Comparison of ENCODE assay signal across 20 cellular contexts in genomic region chr1:54850082-54850730, GRCh38. TPM values are rescaled to one million over a fixed set of nuclear protein-coding genes. Genes with fewer than 3 reads are reported as not detected.
DNase-seq lines count a peak whose midpoint lies in the region; ATAC-seq, FAIRE-seq and TF ChIP-seq lines count a peak whose summit lies in the region.
"Had no signal": no experiment of that assay in that cellular context is flagged by ENCODE, and none has a peak within 500 bp of the region (broad histone marks: within the 10 kb centered on the region; RNA-seq: fewer than 3 reads in every experiment).

No MANE protein-coding gene starts in this region.

- H3K4me3 ChIP-seq in HCT116 (replicated peaks in 1 of 2; ENCODE audit: low read depth in 1 of 2, low read length in 2 of 2) (no peak overlapping the region), K562 (no peak overlapping the region), lower leg skin (ENCODE audit: low read depth, poor library complexity, severe bottlenecking) (no peak overlapping the region)

- 85% methylated on average over 5 of the region's 5 CpGs for WGBS in K562 (ENCODE audit: insufficient coverage, low coverage, missing lambda C conversion rate)
- WGBS in lower leg skin, 2 donors: 28 to 31% methylated on average over 5 of the region's 5 CpGs

- H3K79me2 ChIP-seq in HCT116 (ENCODE audit: insufficient read depth, low read length): no peaks in the 10 kb centered on the region
- H3K79me2 ChIP-seq in K562 (ENCODE audit: control insufficient read depth, insufficient read depth, low read length): no peaks in the 10 kb centered on the region

- H3K9me3 ChIP-seq in HCT116 (ENCODE audit: control insufficient read depth in 1 of 2, insufficient read depth in 1 of 2, low read depth in 1 of 2, low read length in 2 of 2): no peaks in the 10 kb centered on the region
- H3K9me3 ChIP-seq in K562 (replicated peaks; ENCODE audit: control insufficient read depth, insufficient read depth, low read depth, low read length): no peaks in the 10 kb centered on the region
- H3K9me3 ChIP-seq: Caco-2 had no signal

- DNase-seq in A172 (ENCODE audit: low spot score): peak; percentile 36
- DNase-seq in HCT116 (ENCODE audit: low read depth, low spot score): no peak
- no peak for DNase-seq in K562 (ENCODE audit: extremely low read depth in 1 of 4, low spot score in 3 of 4)
- peak; percentile 30 to 86 for DNase-seq in lower leg skin (ENCODE audit: low spot score in 2 of 2)
- no peak for DNase-seq in mucosa of gallbladder (ENCODE audit: low spot score)
- no peak for DNase-seq in GM10248 (ENCODE audit: extremely low spot score)
- no peak for DNase-seq in HK-2 (ENCODE audit: unreplicated experiment)
- no peak for DNase-seq in SIG-M5 (lab: John Stamatoyannopoulos, UW)
- DNase-seq: activated CD4-positive, CD25-positive, alpha-beta regulatory T cell treated with anti-CD3 and anti-CD28 coated beads, Interleukin-2, amount 50 U/mL, for 72 hours; activated naive CD8-positive, alpha-beta T cell treated with anti-CD3 and anti-CD28 coated beads for 36 hours; Caco-2; glutamatergic neuron; NCI-H1694; NCI-H510A treated with DMSO at 0.1 percent for 48 hours; stimulated activated CD4-positive, alpha-beta T cell treated with anti-CD3 and anti-CD28 coated beads, Interleukin-4, amount 100 ng/mL, for 24 hours had no signal

- no peaks in the 10 kb centered on the region for H3K4me1 ChIP-seq in HCT116 (ENCODE audit: control insufficient read depth in 1 of 2, insufficient read depth in 2 of 2, low read length in 2 of 2)
- H3K4me1 ChIP-seq in K562 (replicated peaks in 1 of 2; ENCODE audit: control insufficient read depth in 2 of 2, insufficient read depth in 2 of 2, low read length in 2 of 2): no peaks in the 10 kb centered on the region
- H3K4me1 ChIP-seq: Caco-2 had no signal

- H3K4me2 ChIP-seq in HCT116 (ENCODE audit: low read length) (no peak overlapping the region), K562 (ENCODE audit: insufficient read depth, low read length) (no peak overlapping the region)
- H3K4me2 ChIP-seq: KMS-11 had no signal

- H2AFZ ChIP-seq in HCT116 (ENCODE audit: low read depth, low read length, poor library complexity, severe bottlenecking): no peak overlapping the region
- H2AFZ ChIP-seq in K562 (ENCODE audit: low read depth, low read length): no peak overlapping the region

- TF ChIP-seq CTCF in HCT116 (IDR thresholded peaks at IDR 0.05 in 2 of 3, conservative IDR thresholded peaks at IDR 0.05 in 1 of 3; ENCODE audit: borderline replicate concordance in 1 of 3, insufficient read depth in 1 of 3, low read depth in 2 of 3, low read length in 2 of 3) (no peak), K562 (IDR thresholded peaks at IDR 0.05 in 2 of 3, conservative IDR thresholded peaks at IDR 0.05 in 1 of 3; ENCODE audit: insufficient read depth in 2 of 3, low read depth in 1 of 3, low read length in 3 of 3) (no peak), lower leg skin (IDR thresholded peaks at IDR 0.05) (no peak), GM10248 (IDR thresholded peaks at IDR 0.05; ENCODE audit: control extremely low read depth, extremely low read depth, low read depth, missing control alignments) (no peak)

- no peak for TF ChIP-seq EP300 in K562 (IDR thresholded peaks at IDR 0.05; ENCODE audit: low read length)

- H3K9me1 ChIP-seq in K562 (ENCODE audit: control insufficient read depth, insufficient read depth, low read length): peaks cover 3% of the 10 kb centered on the region

- H4K20me1 ChIP-seq in HCT116 (ENCODE audit: insufficient read depth) (no peaks in the 10 kb centered on the region), K562 (replicated peaks; ENCODE audit: control insufficient read depth, insufficient read depth, low read length) (peaks cover 16% of the 10 kb centered on the region; the same call in 1 of the 2 replicates)

- TF ChIP-seq POLR2A in HCT116 (IDR thresholded peaks at IDR 0.05; ENCODE audit: borderline replicate concordance, extremely low read depth, insufficient read depth, insufficient read length): no peak
- TF ChIP-seq POLR2A in K562 (conservative IDR thresholded peaks at IDR 0.05): no peak
- no peak for TF ChIP-seq POLR2A in lower leg skin (IDR thresholded peaks at IDR 0.05)

- no peak for ATAC-seq in HCT116
- ATAC-seq in K562: no peak

- POLR2A ChIA-PET in HCT116 (lab: Charles Lee): no interaction called here
- POLR2A ChIA-PET in K562 (lab: Yijun Ruan, JAX): interaction anchor here (0.7 to 0.8 kb wide), 2 partner anchors 60 to 650 kb away, joined by 4 read pairs; partner anchors contain the start of gene MRPL37
- POLR2A ChIA-PET in GM10248 (lab: Yijun Ruan, JAX): no interaction called here

- H3K27ac ChIP-seq in HCT116 (ENCODE audit: low read depth, low read length) (no peak overlapping the region), K562 (ENCODE audit: extremely low read depth, low read depth, low read length) (no peak overlapping the region)
- H3K27ac ChIP-seq: KMS-11 had no signal

- H3K36me3 ChIP-seq in HCT116 (ENCODE audit: control insufficient read depth in 1 of 2, insufficient read depth in 2 of 2, low read length in 2 of 2) (peaks cover 28 to 48% of the 10 kb centered on the region in 2 experiments), K562 (ENCODE audit: control insufficient read depth, insufficient read depth, low read length) (peaks cover 72% of the 10 kb centered on the region; the same call in 2 of the 3 replicates)

- CTCF ChIA-PET in HCT116 (lab: Charles Lee) (no interaction called here), K562 (lab: Yijun Ruan, JAX; ENCODE audit: low intra/inter-chr PET ratio) (interaction anchor here (0.6 kb wide), 1 partner anchor 147 kb away, joined by 6 read pairs; no protein-coding TSS in a partner anchor), GM10248 (lab: Yijun Ruan, JAX) (no interaction called here)

- TSS peak; percentile 23 for BruUV-seq in HCT116 (replicated peaks; lab: Mats Ljungman, UMichigan)
- no TSS peak for BruUV-seq in K562 (replicated peaks; lab: Mats Ljungman, UMichigan)

- H3K9ac ChIP-seq in HCT116 (ENCODE audit: low read length): no peak overlapping the region
- H3K9ac ChIP-seq in K562 (ENCODE audit: insufficient read depth in 1 of 2, low read depth in 2 of 2, low read length in 2 of 2): no peak overlapping the region
- H3K9ac ChIP-seq: KMS-11 had no signal

- intact Hi-C loops in HCT116 (cut with micrococcal nuclease): no loop called here
- intact Hi-C loops in K562 (cut with micrococcal nuclease): no loop called here
- intact Hi-C loops in lower leg skin (cut with DNase I; ENCODE audit: low total_unique reads): no loop called here

- RAD21 ChIA-PET in HCT116 (lab: Charles Lee; ENCODE audit: low non-redundant PET in 1 of 2, low total read pairs in 2 of 2, uncharacterized antibody in 2 of 2, unreplicated experiment in 2 of 2): no interaction called here

- in situ Hi-C loops in K562 (cut with MboI): no loop called here

- no peaks in the 10 kb centered on the region for H3K9me2 ChIP-seq in HCT116 (ENCODE audit: insufficient read depth)

- no peak for FAIRE-seq in K562 (lab: Jason Lieb, UNC)
- FAIRE-seq: endometrium, H1, islet of Langerhans had no signal

- H3K27me3 ChIP-seq in HCT116 (ENCODE audit: insufficient read depth, low read length): no peaks in the 10 kb centered on the region
- no peaks in the 10 kb centered on the region for H3K27me3 ChIP-seq in K562 (ENCODE audit: control insufficient read depth in 2 of 2, insufficient read depth in 2 of 2, low read length in 2 of 2)

- no peak for TF ChIP-seq RAD21 in HCT116 (IDR thresholded peaks at IDR 0.05; ENCODE audit: low read depth)
- TF ChIP-seq RAD21 in K562 (CRISPR knock-in tag; conservative IDR thresholded peaks at IDR 0.05 in 1 of 2, IDR thresholded peaks at IDR 0.05 in 1 of 2): no peak

RNA-seq across cellular contexts. Expression of gene DHCR24, which starts 36.8 kb away (rescaled TPM):
- 51.3 and 82.1 TPM in 2 replicates for total RNA-seq in A172 (2014; rRNA removed; shearing (Covaris generic))
- total RNA-seq in HCT116 (2021; ENCODE audit: unreplicated experiment) (132 TPM), K562 (2014; rRNA removed) (93.5 and 113 TPM in 2 replicates), K562 (2014; rRNA removed; fragmentation: Illumina TruSeq; extraction: Trizol) (70.6 and 74.3 TPM in 2 replicates), K562 (2015; rRNA removed; fragmentation: Illumina TruSeq; extraction: Trizol) (79.9 and 82.1 TPM in 2 replicates), K562 (2021) (158 and 161 TPM in 2 replicates), lower leg skin (100 to 1,000 TPM; 299 to 488 (median 404) TPM), mucosa of gallbladder (463 TPM)
- polyA plus RNA-seq in HCT116 (2012): 78.0 and 91.8 TPM in 2 replicates
- total RNA-seq in K562 (2011; cell fraction: chromatin; rRNA removed; ENCODE audit: low replicate concordance): 237 and 531 TPM in 2 replicates
- 417 and 435 TPM in 2 replicates for total RNA-seq in K562 (2011; cell fraction: nucleolus; rRNA removed)
- 411 and 423 TPM in 2 replicates for total RNA-seq in K562 (2011; cell fraction: nucleoplasm; rRNA removed)
- polyA plus RNA-seq in K562 (2011; rRNA removed) (137 and 183 TPM in 2 replicates), K562 (2014; fragmentation: Illumina TruSeq; extraction: Trizol) (138 and 140 TPM in 2 replicates), K562 (2014; fragmentation: Nextera tagmentation; extraction: Ambion mirVana) (10 to 100 TPM; 23.4 to 29.6 TPM), K562 (2014; rRNA removed) (69.9 and 70.7 TPM in 2 replicates)
- 207 and 209 TPM in 2 replicates for polyA plus RNA-seq in K562 (2011; cell fraction: cytosol; rRNA removed)
- polyA plus RNA-seq in K562 (2011; cell fraction: nucleus; rRNA removed): 214 and 280 TPM in 2 replicates
- polyA plus RNA-seq in K562 (2012): 93.6 and 212 TPM in 2 replicates
- 215 and 292 TPM in 2 replicates for polyA minus RNA-seq in K562 (2011; rRNA and poly(A)+ RNA removed)
- polyA minus RNA-seq in K562 (2011; cell fraction: cytosol; rRNA and poly(A)+ RNA removed): 158 and 163 TPM in 2 replicates
- polyA minus RNA-seq in K562 (2011; cell fraction: nucleus; rRNA and poly(A)+ RNA removed): 97.6 and 98.3 TPM in 2 replicates

RNA-seq across cellular contexts. Expression of gene TTC22, which starts 49.1 kb away (rescaled TPM):
- total RNA-seq in A172 (2014; rRNA removed; shearing (Covaris generic)): not detected in 2 replicates
- total RNA-seq in HCT116 (2021; ENCODE audit: unreplicated experiment): 1.8 TPM
- polyA plus RNA-seq in HCT116 (2012): 1.1 and 1.3 TPM in 2 replicates
- total RNA-seq in K562 (2011; cell fraction: chromatin; rRNA removed; ENCODE audit: low replicate concordance): not detected in 2 replicates
- total RNA-seq in K562 (2011; cell fraction: nucleolus; rRNA removed): not detected in 2 replicates
- total RNA-seq in K562 (2011; cell fraction: nucleoplasm; rRNA removed): not detected in 2 replicates
- not detected in 2 replicates for total RNA-seq in K562 (2014; rRNA removed)
- total RNA-seq in K562 (2014; rRNA removed; fragmentation: Illumina TruSeq; extraction: Trizol): not detected in 2 replicates
- not detected in 2 replicates for total RNA-seq in K562 (2015; rRNA removed; fragmentation: Illumina TruSeq; extraction: Trizol)
- not detected in 2 replicates for total RNA-seq in K562 (2021)
- 0.03 TPM in 1 of 2 replicates, not detected in the other for polyA plus RNA-seq in K562 (2011; rRNA removed)
- 0.03 TPM in 2 replicates for polyA plus RNA-seq in K562 (2011; cell fraction: cytosol; rRNA removed)
- 0.07 TPM in 1 of 2 replicates, not detected in the other for polyA plus RNA-seq in K562 (2011; cell fraction: nucleus; rRNA removed)
- polyA plus RNA-seq in K562 (2012): 0.09 and 0.14 TPM in 2 replicates
- not detected in 2 replicates for polyA plus RNA-seq in K562 (2014; fragmentation: Illumina TruSeq; extraction: Trizol)
- under 1 TPM in 1 of 2 experiments, not detected in 1; 0.07 TPM for polyA plus RNA-seq in K562 (2014; fragmentation: Nextera tagmentation; extraction: Ambion mirVana)
- polyA plus RNA-seq in K562 (2014; rRNA removed): 0.23 TPM in 1 of 2 replicates, not detected in the other
- polyA minus RNA-seq in K562 (2011; rRNA and poly(A)+ RNA removed): not detected in 2 replicates
- not detected in 2 replicates for polyA minus RNA-seq in K562 (2011; cell fraction: cytosol; rRNA and poly(A)+ RNA removed)
- polyA minus RNA-seq in K562 (2011; cell fraction: nucleus; rRNA and poly(A)+ RNA removed): not detected in 2 replicates
- 10 to 100 TPM; 49.1 to 76.6 (median 65.7) TPM for total RNA-seq in lower leg skin
- 24.9 TPM for total RNA-seq in mucosa of gallbladder
- total RNA-seq: A673 had no signal

Comparison
In these comparisons a context has a peak if more than half of its experiments do, and no peak if none do; other contexts are left out.
1. DNase-seq: peak in A172 (single experiment) and lower leg skin (2 of 2); none in HCT116 (single experiment), K562 (0 of 4), mucosa of gallbladder (single experiment), GM10248 (single experiment), HK-2 (single experiment) and SIG-M5 (single experiment).